In the genomic region with DNA sequence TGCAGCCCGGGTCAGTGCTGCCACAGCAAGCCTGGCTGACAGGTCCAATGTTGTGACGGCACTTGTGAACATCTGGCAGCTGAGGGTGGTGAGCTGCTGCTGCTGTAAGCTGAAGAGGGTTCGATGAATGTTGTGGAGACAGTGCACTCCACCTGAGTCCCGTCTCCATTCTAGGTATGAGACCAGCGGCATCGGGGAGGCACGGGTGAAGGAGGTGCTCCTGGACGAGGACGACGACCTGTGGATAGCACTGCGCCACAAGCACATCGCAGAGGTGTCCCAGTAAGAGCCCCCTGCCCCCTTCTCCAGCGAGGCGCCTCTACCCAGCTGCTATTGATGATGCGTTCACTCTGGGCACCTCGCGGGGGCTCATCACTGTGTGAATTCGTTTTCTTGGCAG, we compare ENCODE assay signal across 27 cellular contexts. TPM values are rescaled to one million over a fixed set of nuclear protein-coding genes. Genes with fewer than 3 reads are reported as not detected.
"Had no signal": no experiment of that assay in that cellular context is flagged by ENCODE, and none has a peak within 500 bp of the region (broad histone marks: within the 10 kb centered on the region; RNA-seq: fewer than 3 reads in every experiment).

No MANE protein-coding gene starts in this region.

- H3K4me1 Mint-ChIP-seq: activated naive CD4-positive, alpha-beta T cell treated with anti-CD3 and anti-CD28 coated beads, Interleukin-2, amount 10 ng/mL, durations not matched to agents 7 days and 5 days had no signal

- H3K4me3 ChIP-seq: cardiac muscle cell, SK-N-MC had no signal

- H3K27ac Mint-ChIP-seq: activated CD8-positive, alpha-beta T cell treated with anti-CD3 and anti-CD28 coated beads for 36 hours; activated naive CD4-positive, alpha-beta T cell treated with anti-CD3 and anti-CD28 coated beads, Interleukin-2, amount 10 ng/mL, durations not matched to agents 7 days and 5 days; activated T-cell treated with anti-CD3 and anti-CD28 coated beads, Interleukin-2, amount 50 U/mL, for 72 hours; activated T-helper 2 cell treated with anti-CD3 and anti-CD28 coated beads, Interferon-gamma antibody, Interleukin-2, Interleukin-4, amounts not matched to agents 10 μg/mL and 5 μg/mL and 100 μg/mL, durations not matched to agents 14 hours and 24 hours and 36 hours had no signal

- H3K27me3 ChIP-seq: brain microvascular endothelial cell, cardiac muscle cell had no signal

- ATAC-seq: activated CD4-positive, CD25-positive, alpha-beta regulatory T cell treated with anti-CD3 and anti-CD28 coated beads, Interleukin-2, amount 50 U/mL, for 24 hours; activated CD8-positive, alpha-beta T cell treated with anti-CD3 and anti-CD28 coated beads for 36 hours; activated T-cell treated with anti-CD3 and anti-CD28 coated beads, Interleukin-2, amount 50 U/mL, for 72 hours had no signal

- H3K27me3 Mint-ChIP-seq: activated CD8-positive, alpha-beta T cell treated with anti-CD3 and anti-CD28 coated beads for 36 hours had no signal

- DNase-seq: activated CD4-positive, alpha-beta T cell treated with anti-CD3 and anti-CD28 coated beads for 4 hours; activated CD8-positive, alpha-beta memory T cell treated with anti-CD3 and anti-CD28 coated beads, Interleukin-2, amount 50 U/mL, for 4 hours; activated CD8-positive, alpha-beta T cell treated with anti-CD3 and anti-CD28 coated beads for 36 hours; activated gamma-delta T cell treated with Interleukin-2 at 50 U/mL for 16 hours; activated naive CD4-positive, alpha-beta T cell treated with anti-CD3 and anti-CD28 coated beads, Interleukin-2, amount 10 ng/mL, durations not matched to agents 7 days and 5 days; activated T-cell treated with anti-CD3 and anti-CD28 coated beads, Interleukin-2, amount 50 U/mL, for 72 hours; amniotic stem cell; brain microvascular endothelial cell; cerebellar nuclear complex; NCI-H1092; NCI-H1417; NCI-H2029 treated with DMSO at 0.1 percent for 48 hours; NCI-H345; NCI-H510A; NCI-H526 treated with DMSO at 0.1 percent for 48 hours; NCI-H82; T-helper 1 cell had no signal

- H3K9ac ChIP-seq: KMS-11 had no signal

- H3K4me3 Mint-ChIP-seq: activated CD8-positive, alpha-beta T cell treated with anti-CD3 and anti-CD28 coated beads for 36 hours; activated naive CD4-positive, alpha-beta T cell treated with anti-CD3 and anti-CD28 coated beads, Interleukin-2, amount 10 ng/mL, durations not matched to agents 7 days and 5 days; activated T-cell treated with anti-CD3 and anti-CD28 coated beads, Interleukin-2, amount 50 U/mL, for 72 hours had no signal

- H3K9me3 Mint-ChIP-seq: activated CD8-positive, alpha-beta T cell treated with anti-CD3 and anti-CD28 coated beads for 36 hours; activated naive CD4-positive, alpha-beta T cell treated with anti-CD3 and anti-CD28 coated beads, Interleukin-2, amount 10 ng/mL, durations not matched to agents 7 days and 5 days; activated T-cell treated with anti-CD3 and anti-CD28 coated beads, Interleukin-2, amount 50 U/mL, for 72 hours; activated T-helper 2 cell treated with anti-CD3 and anti-CD28 coated beads, Interferon-gamma antibody, Interleukin-2, Interleukin-4, amounts not matched to agents 10 μg/mL and 5 μg/mL and 100 μg/mL, durations not matched to agents 14 hours and 24 hours and 36 hours had no signal

- H3K27ac ChIP-seq: brain microvascular endothelial cell, cardiac muscle cell, KMS-11, SK-N-MC had no signal

RNA-seq across cellular contexts. Expression of gene CFAP157, which starts 38.9 kb away (rescaled TPM):
- total RNA-seq: activated T-cell treated with anti-CD3 and anti-CD28 coated beads, Interleukin-2, amount 50 U/mL, for 72 hours; MCF 10A; RPMI7951; T-helper 2 cell treated with Interferon-gamma antibody and Interleukin-4, amounts not matched to agents 100 ng/mL and 5 ng/mL, for 36 hours had no signal

RNA-seq across cellular contexts. Expression of gene TTC16, which starts 48.0 kb away (rescaled TPM):
- total RNA-seq: astrocyte, OCI-LY7, RPMI7951 had no signal
